In genomic region chr2:69043736-69044400, GRCh38 we compare ENCODE assay signal across 24 cellular contexts. TPM values are rescaled to one million over a fixed set of nuclear protein-coding genes. Genes with fewer than 3 reads are reported as not detected.
DNase-seq lines count a peak whose midpoint lies in the region; ATAC-seq, FAIRE-seq and TF ChIP-seq lines count a peak whose summit lies in the region.
"Had no signal": no experiment of that assay in that cellular context is flagged by ENCODE, and none has a peak within 500 bp of the region (broad histone marks: within the 10 kb centered on the region; RNA-seq: fewer than 3 reads in every experiment).

No MANE protein-coding gene starts in this region.

- H3K9me3 ChIP-seq in breast epithelium (no peaks in the 10 kb centered on the region), lower lobe of right lung (no peaks in the 10 kb centered on the region), upper lobe of right lung (no peaks in the 10 kb centered on the region)
- H3K9me3 ChIP-seq: BLaER1, HAP-1 had no signal

- H3K27ac ChIP-seq in breast epithelium (peak overlapping the region; percentile 61 to 71), lower lobe of right lung (no peak overlapping the region), upper lobe of right lung (no peak overlapping the region)
- H3K27ac ChIP-seq: BLaER1, HL-60, PC-9 had no signal

- H3K4me1 ChIP-seq in breast epithelium (no peaks in the 10 kb centered on the region), lower lobe of right lung (peaks cover 5% of the 10 kb centered on the region), upper lobe of right lung (no peaks in the 10 kb centered on the region)
- H3K4me1 ChIP-seq: BLaER1 had no signal

- no peaks in the 10 kb centered on the region for H3K9me3 Mint-ChIP-seq in MCF 10A (ENCODE audit: unreplicated experiment)
- H3K9me3 Mint-ChIP-seq: CD4-positive, CD25-positive, alpha-beta regulatory T cell; GM23338; HFFc6 had no signal

- FAIRE-seq in bronchial epithelial cell (lab: Jason Lieb, UNC): peak; percentile 64
- no peak for FAIRE-seq in urothelium cell line (lab: Jason Lieb, UNC)
- FAIRE-seq in D721Med (lab: Jason Lieb, UNC): no peak

- POLR2A ChIA-PET in MCF 10A (lab: Yijun Ruan, JAX): interaction anchor here (0.6 kb wide), 1 partner anchor 19 kb away, joined by 3 read pairs; no protein-coding TSS in a partner anchor

- no peak for TF ChIP-seq POLR2A in breast epithelium (IDR thresholded peaks at IDR 0.05)

- H3K4me3 Mint-ChIP-seq in MCF 10A (ENCODE audit: unreplicated experiment): no peak overlapping the region
- H3K4me3 Mint-ChIP-seq: CD4-positive, CD25-positive, alpha-beta regulatory T cell; GM23338; HFFc6 had no signal

- no peaks in the 10 kb centered on the region for H3K27me3 Mint-ChIP-seq in MCF 10A (ENCODE audit: insufficient read depth, unreplicated experiment)

- H3K4me3 ChIP-seq in breast epithelium (no peak overlapping the region), bronchial epithelial cell (ENCODE audit: low read depth, low read length) (no peak overlapping the region), lower lobe of right lung (no peak overlapping the region), upper lobe of right lung (no peak overlapping the region)
- H3K4me3 ChIP-seq: BLaER1, GM23338, HAP-1, PC-9 had no signal

- CTCF ChIA-PET in MCF 10A (lab: Yijun Ruan, JAX): interaction anchor here (1.5 kb wide), 1 partner anchor 263 kb away, joined by 3 read pairs; no protein-coding TSS in a partner anchor

- intact Hi-C loops in breast epithelium (cut with DNase I; ENCODE audit: low total_unique reads) (no loop called here), MCF 10A (cut with micrococcal nuclease) (no loop called here), lower lobe of right lung (cut with DNase I) (no loop called here), upper lobe of right lung (cut with DNase I) (no loop called here)

- no peaks in the 10 kb centered on the region for H3K27me3 ChIP-seq in breast epithelium
- no peaks in the 10 kb centered on the region for H3K27me3 ChIP-seq in bronchial epithelial cell (ENCODE audit: control insufficient read depth, insufficient read depth, low read length)
- H3K27me3 ChIP-seq in lower lobe of right lung (ENCODE audit: low read depth): no peaks in the 10 kb centered on the region
- no peaks in the 10 kb centered on the region for H3K27me3 ChIP-seq in upper lobe of right lung
- H3K27me3 ChIP-seq: BLaER1 had no signal

- ATAC-seq in lower lobe of right lung: peak; percentile 21 to 73
- peak; percentile 45 for ATAC-seq in upper lobe of right lung
- ATAC-seq: GM23338, Right ventricle myocardium inferior had no signal

- no peaks in the 10 kb centered on the region for H3K36me3 ChIP-seq in breast epithelium
- no peaks in the 10 kb centered on the region for H3K36me3 ChIP-seq in bronchial epithelial cell (ENCODE audit: control insufficient read depth, insufficient read depth, low read length)
- peaks cover 12% of the 10 kb centered on the region for H3K36me3 ChIP-seq in lower lobe of right lung
- no peaks in the 10 kb centered on the region for H3K36me3 ChIP-seq in upper lobe of right lung
- H3K36me3 ChIP-seq: BLaER1 had no signal

- no peak for TF ChIP-seq CTCF in breast epithelium (IDR thresholded peaks at IDR 0.05)
- no peak for TF ChIP-seq CTCF in MCF 10A (IDR thresholded peaks at IDR 0.05; ENCODE audit: unreplicated experiment)
- TF ChIP-seq CTCF in bronchial epithelial cell (IDR thresholded peaks at IDR 0.05; ENCODE audit: insufficient read depth, low read length, severe bottlenecking): no peak
- TF ChIP-seq CTCF in lower lobe of right lung (IDR thresholded peaks at IDR 0.05): no peak
- no peak for TF ChIP-seq CTCF in upper lobe of right lung (IDR thresholded peaks at IDR 0.05)
- no peak for TF ChIP-seq CTCF in D721Med (IDR thresholded peaks at IDR 0.05; ENCODE audit: insufficient read depth, missing control alignments)

- DNase-seq in breast epithelium (ENCODE audit: low spot score in 2 of 2) (peak in 1 of 2 donors; percentile 68), MCF 10A (ENCODE audit: unreplicated experiment) (no peak), bronchial epithelial cell (ENCODE audit: low read depth) (no peak), lower lobe of right lung (no peak), upper lobe of right lung (no peak), urothelium cell line (ENCODE audit: low spot score) (no peak), NOMO-1 treated with DMSO at 0.1 percent for 48 hours (lab: John Stamatoyannopoulos, UW; ENCODE audit: unreplicated experiment) (no peak), D721Med (ENCODE audit: insufficient read length, low spot score) (no peak)
- DNase-seq: CD4-positive, CD25-positive, alpha-beta regulatory T cell; DMS53; HFFc6; Karpas-422; MV-4-11; NCI-H1105; NCI-H2029; NCI-H446; NCI-H524 treated with DMSO at 0.1 percent for 48 hours; NCI-H774 had no signal

- peaks cover 23% of the 10 kb centered on the region for H3K36me3 Mint-ChIP-seq in MCF 10A (ENCODE audit: insufficient read depth, unreplicated experiment)
- H3K36me3 Mint-ChIP-seq: CD4-positive, CD25-positive, alpha-beta regulatory T cell had no signal

- no TSS peak for BruUV-seq in MCF 10A (replicated peaks; lab: Mats Ljungman, UMichigan)

- H3K4me1 Mint-ChIP-seq in MCF 10A (ENCODE audit: insufficient read depth, unreplicated experiment): peaks cover 31% of the 10 kb centered on the region
- H3K4me1 Mint-ChIP-seq: CD4-positive, CD25-positive, alpha-beta regulatory T cell had no signal

- no peak overlapping the region for H3K27ac Mint-ChIP-seq in MCF 10A (ENCODE audit: low read depth, unreplicated experiment)
- H3K27ac Mint-ChIP-seq: CD4-positive, CD25-positive, alpha-beta regulatory T cell; GM23338; HFFc6 had no signal

RNA-seq across cellular contexts. Expression of gene ANTXR1, which starts 30.9 kb away (rescaled TPM):
- total RNA-seq in breast epithelium (10 to 100 TPM; 52.7 to 72.8 (median 68.8) TPM), MCF 10A (2022) (33.1 and 33.8 TPM in 2 replicates), bronchial epithelial cell (1.5 and 3.7 TPM in 2 replicates), lower lobe of right lung (54.3 TPM), upper lobe of right lung (81.2 TPM)
- total RNA-seq: CD4-positive, CD25-positive, alpha-beta regulatory T cell had no signal

Comparison
In these comparisons a context has a peak if more than half of its experiments do, and no peak if none do; other contexts are left out.
1. H3K27ac ChIP-seq: peak in breast epithelium (2 of 2); none in lower lobe of right lung (single experiment) and upper lobe of right lung (single experiment).